ENCODE assay signal across 2 cellular contexts in the genomic region with DNA sequence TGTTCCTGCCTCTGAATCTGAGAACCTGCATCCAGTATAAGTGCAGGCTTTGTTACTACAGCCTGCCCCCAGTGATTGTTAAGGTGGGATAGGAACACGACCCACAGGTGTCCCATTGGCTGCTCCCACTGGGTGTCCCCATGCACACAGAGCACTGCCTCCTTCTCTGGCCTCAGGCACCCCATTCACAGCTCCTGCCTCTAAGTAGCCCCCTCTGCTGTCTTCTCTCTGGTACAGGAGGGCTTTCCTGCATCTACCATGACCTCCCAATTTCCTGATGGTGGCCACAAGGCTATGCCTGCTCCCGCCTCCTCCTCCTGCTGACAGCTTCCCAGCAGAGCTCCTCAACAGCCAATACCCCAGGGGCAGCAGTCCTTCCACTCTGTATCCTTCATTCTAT.
TF ChIP-seq lines count a peak whose summit lies in the region.

No MANE protein-coding gene starts in this region.

TF ChIP-seq in GM23338, 12 proteins besides CTCF, POLR2A, EP300 and RAD21:
- peak; percentile 50; the same call in 1 of the 2 replicates for TF ChIP-seq ZNF462 (CRISPR knock-in tag; IDR thresholded peaks at IDR 0.05)
- TF ChIP-seq NANOG (IDR thresholded peaks at IDR 0.05; ENCODE audit: borderline replicate concordance) = no peak

TF ChIP-seq in HEK293, 187 proteins besides CTCF, POLR2A, EP300 and RAD21:
- TF ChIP-seq ZNF837 (tag by site-specific recombination; IDR thresholded peaks at IDR 0.05) (no peak), TRIM28 (IDR thresholded peaks at IDR 0.05; ENCODE audit: borderline replicate concordance, low read length) (no peak), ZNF510 (tag by site-specific recombination; IDR thresholded peaks at IDR 0.05; ENCODE audit: insufficient replicate concordance) (no peak), ZSCAN4 (tag by site-specific recombination; IDR thresholded peaks at IDR 0.05) (no peak), ZFP3 (tag by site-specific recombination; IDR thresholded peaks at IDR 0.05; ENCODE audit: low read depth) (no peak), KLF10 (tag by site-specific recombination; IDR thresholded peaks at IDR 0.05) (no peak), ZNF449 (tag by site-specific recombination; IDR thresholded peaks at IDR 0.05) (no peak), ZNF155 (tag by site-specific recombination; IDR thresholded peaks at IDR 0.05) (no peak), ZNF324 (tag by site-specific recombination; IDR thresholded peaks at IDR 0.05) (no peak), ZNF214 (tag by site-specific recombination; IDR thresholded peaks at IDR 0.05; ENCODE audit: borderline replicate concordance) (no peak), ZNF473 (tag by site-specific recombination; IDR thresholded peaks at IDR 0.05) (no peak), ZNF596 (tag by site-specific recombination; IDR thresholded peaks at IDR 0.05) (no peak), ZNF19 (tag by site-specific recombination; IDR thresholded peaks at IDR 0.05; ENCODE audit: low read depth) (no peak)
- TF ChIP-seq, protein P1, sequence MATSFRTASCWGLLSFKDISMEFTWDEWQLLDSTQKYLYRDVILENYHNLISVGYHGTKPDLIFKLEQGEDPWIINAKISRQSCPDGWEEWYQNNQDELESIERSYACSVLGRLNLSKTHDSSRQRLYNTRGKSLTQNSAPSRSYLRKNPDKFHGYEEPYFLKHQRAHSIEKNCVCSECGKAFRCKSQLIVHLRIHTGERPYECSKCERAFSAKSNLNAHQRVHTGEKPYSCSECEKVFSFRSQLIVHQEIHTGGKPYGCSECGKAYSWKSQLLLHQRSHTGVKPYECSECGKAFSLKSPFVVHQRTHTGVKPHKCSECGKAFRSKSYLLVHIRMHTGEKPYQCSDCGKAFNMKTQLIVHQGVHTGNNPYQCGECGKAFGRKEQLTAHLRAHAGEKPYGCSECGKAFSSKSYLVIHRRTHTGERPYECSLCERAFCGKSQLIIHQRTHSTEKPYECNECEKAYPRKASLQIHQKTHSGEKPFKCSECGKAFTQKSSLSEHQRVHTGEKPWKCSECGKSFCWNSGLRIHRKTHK (tag by site-specific recombination; IDR thresholded peaks at IDR 0.05) = no peak
- TF ChIP-seq, protein P2, sequence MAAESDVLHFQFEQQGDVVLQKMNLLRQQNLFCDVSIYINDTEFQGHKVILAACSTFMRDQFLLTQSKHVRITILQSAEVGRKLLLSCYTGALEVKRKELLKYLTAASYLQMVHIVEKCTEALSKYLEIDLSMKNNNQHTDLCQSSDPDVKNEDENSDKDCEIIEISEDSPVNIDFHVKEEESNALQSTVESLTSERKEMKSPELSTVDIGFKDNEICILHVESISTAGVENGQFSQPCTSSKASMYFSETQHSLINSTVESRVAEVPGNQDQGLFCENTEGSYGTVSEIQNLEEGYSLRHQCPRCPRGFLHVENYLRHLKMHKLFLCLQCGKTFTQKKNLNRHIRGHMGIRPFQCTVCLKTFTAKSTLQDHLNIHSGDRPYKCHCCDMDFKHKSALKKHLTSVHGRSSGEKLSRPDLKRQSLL (tag by site-specific recombination; IDR thresholded peaks at IDR 0.05) = no peak
